ENCODE assay signal across 20 cellular contexts in genomic region chr9:94725293-94725692, GRCh38. TPM values are rescaled to one million over a fixed set of nuclear protein-coding genes. Genes with fewer than 3 reads are reported as not detected.
DNase-seq lines count a peak whose midpoint lies in the region; ATAC-seq, FAIRE-seq and TF ChIP-seq lines count a peak whose summit lies in the region.
"Had no signal": no experiment of that assay in that cellular context is flagged by ENCODE, and none has a peak within 500 bp of the region (broad histone marks: within the 10 kb centered on the region; RNA-seq: fewer than 3 reads in every experiment).

No MANE protein-coding gene starts in this region.

- H3K4me1 ChIP-seq in HepG2 (ENCODE audit: insufficient read depth, low read length) (peaks cover 57% of the 10 kb centered on the region), right lobe of liver (peaks cover 0 to 6% (median 0%) of the 10 kb centered on the region in 4 donors)
- H3K4me1 ChIP-seq: Caco-2 had no signal

- peak overlapping the region in 2 of 3 donors; percentile 17 to 91 for H3K4me3 Mint-ChIP-seq in T-cell
- peak overlapping the region; percentile 32 for H3K4me3 Mint-ChIP-seq in mesothelial cell of epicardium

- no peaks in the 10 kb centered on the region; the same call in 1 of the 2 replicates for H4K20me1 ChIP-seq in HepG2 (ENCODE audit: insufficient read depth, low read length)

- CTCF ChIA-PET in HepG2 (lab: Yijun Ruan, JAX; ENCODE audit: low intra/inter-chr PET ratio, low total read pairs) = no interaction called here
- CTCF ChIA-PET in T-cell (lab: Charles Lee) = no interaction called here

- no peak overlapping the region for H3K27ac ChIP-seq in HepG2 (ENCODE audit: extremely low read length, insufficient read depth, low read length)
- H3K27ac ChIP-seq in right lobe of liver = no peak overlapping the region

- 77% methylated on average over 3 of the region's 3 CpGs for WGBS in HepG2 (ENCODE audit: low lambda C conversion rate)
- 80% methylated on average over 2 of the region's 3 CpGs for WGBS in right lobe of liver (ENCODE audit: insufficient coverage, low coverage, low lambda C conversion rate, missing lambda C conversion rate)

- H3K4me2 ChIP-seq in HepG2 (ENCODE audit: low read depth, low read length) = peak overlapping the region; percentile 37; the same call in 1 of the 2 replicates

- H3K27me3 Mint-ChIP-seq in T-cell (peaks cover 0 to 2% of the 10 kb centered on the region in 2 donors), mesothelial cell of epicardium (ENCODE audit: low read depth) (no peaks in the 10 kb centered on the region)
- H3K27me3 Mint-ChIP-seq: activated CD8-positive, alpha-beta T cell treated with anti-CD3 and anti-CD28 coated beads for 36 hours; effector memory CD8-positive, alpha-beta T cell had no signal

- no peaks in the 10 kb centered on the region for H3K9me3 Mint-ChIP-seq in T-cell
- H3K9me3 Mint-ChIP-seq in mesothelial cell of epicardium = peaks cover 8% of the 10 kb centered on the region
- H3K9me3 Mint-ChIP-seq: activated CD8-positive, alpha-beta T cell treated with anti-CD3 and anti-CD28 coated beads for 36 hours; activated T-helper 1 cell treated with anti-CD3 and anti-CD28 coated beads, Interleukin-12 subunit alpha, Interleukin-12 subunit beta, Interleukin-2, Interleukin-4 antibody, amounts not matched to agents 30 ng/mL and 10 ng/mL and 1 ng/mL, durations not matched to agents 14 hours and 24 hours and 36 hours; effector memory CD8-positive, alpha-beta T cell had no signal

- TF ChIP-seq POLR2A in HepG2 (IDR thresholded peaks at IDR 0.05; ENCODE audit: insufficient read depth in 1 of 2, low read depth in 2 of 2, low read length in 2 of 2) = no peak
- no peak for TF ChIP-seq POLR2A in right lobe of liver (IDR thresholded peaks at IDR 0.05)

- in situ Hi-C loops in HepG2 (cut with HindIII; ENCODE audit: extremely low pct_ligation_motif_present, low pct_unique_long_range_greater_than_20kb) = no loop called here
- in situ Hi-C loops in ACHN (cut with HindIII; ENCODE audit: low pct_ligation_motif_present, low pct_unique_long_range_greater_than_20kb, low sequenced_read_pairs) = no loop called here

- intact Hi-C loops in HepG2 (cut with micrococcal nuclease; ENCODE audit: unreplicated experiment) = loop anchor here (5.0 to 10.0 kb wide), 2 partner anchors 33 to 130 kb away; no protein-coding TSS in a partner anchor
- intact Hi-C loops in right lobe of liver (cut with DNase I) = no loop called here

- ATAC-seq in HepG2 (no peak), right lobe of liver (no peak), T-cell (replicated peaks in 1 of 4) (no peak), HG03342 (IDR thresholded peaks at IDR 0.05; ENCODE audit: unreplicated experiment) (no peak)
- ATAC-seq: activated CD8-positive, alpha-beta T cell treated with anti-CD3 and anti-CD28 coated beads for 36 hours; effector memory CD8-positive, alpha-beta T cell had no signal

- TF ChIP-seq RAD21 in HepG2 (CRISPR knock-in tag; IDR thresholded peaks at IDR 0.05) = no peak

- DNase-seq in HepG2 (ENCODE audit: low spot score) (no peak), right lobe of liver (no peak), T-cell (no peak), mesothelial cell of epicardium (ENCODE audit: low spot score in 2 of 2, unreplicated experiment in 2 of 2) (no peak), ACHN (no peak), OCI-M1 (lab: John Stamatoyannopoulos, UW) (no peak), islet precursor cell (no peak)
- DNase-seq: activated CD8-positive, alpha-beta T cell treated with anti-CD3 and anti-CD28 coated beads for 36 hours; Caco-2; cerebellar nuclear complex; effector memory CD8-positive, alpha-beta T cell; midbrain; NCI-H2171; NCI-H82; occipital lobe; RPMI8226 had no signal

- no peak for FAIRE-seq in HepG2 (lab: Jason Lieb, UNC)

- H3K36me3 Mint-ChIP-seq in T-cell (no peaks in the 10 kb centered on the region), mesothelial cell of epicardium (no peaks in the 10 kb centered on the region)

- H3K27ac Mint-ChIP-seq in T-cell = no peak overlapping the region
- peak overlapping the region; percentile 3 for H3K27ac Mint-ChIP-seq in mesothelial cell of epicardium

- H3K9me3 ChIP-seq in HepG2 (ENCODE audit: low read length) = peaks cover 5% of the 10 kb centered on the region; the same call in 1 of the 2 replicates
- H3K9me3 ChIP-seq in right lobe of liver = no peaks in the 10 kb centered on the region
- H3K9me3 ChIP-seq: Caco-2, HAP-1, vagina had no signal

- H3K36me3 ChIP-seq in HepG2 (replicated peaks in 1 of 2; ENCODE audit: control insufficient read depth in 1 of 2, insufficient read depth in 2 of 2, low read length in 2 of 2) = no peaks in the 10 kb centered on the region
- no peaks in the 10 kb centered on the region for H3K36me3 ChIP-seq in right lobe of liver
- H3K36me3 ChIP-seq: HAP-1, vagina had no signal

- no peak overlapping the region for H3K9ac ChIP-seq in HepG2 (ENCODE audit: insufficient read depth, low read depth, low read length)

- POLR2A ChIA-PET in HepG2 (lab: Yijun Ruan, JAX) (no interaction called here), T-cell (lab: Charles Lee) (no interaction called here)

- H3K79me2 ChIP-seq in HepG2 (ENCODE audit: insufficient read depth, low read length) = peaks cover 17% of the 10 kb centered on the region

- no peak for TF ChIP-seq CTCF in HepG2 (CRISPR knock-in tag; IDR thresholded peaks at IDR 0.05)
- TF ChIP-seq CTCF in right lobe of liver (IDR thresholded peaks at IDR 0.05) = no peak
- no peak for TF ChIP-seq CTCF in mesothelial cell of epicardium (IDR thresholded peaks at IDR 0.05; ENCODE audit: unreplicated experiment)

- H3K27me3 ChIP-seq in HepG2 (ENCODE audit: control insufficient read depth in 1 of 2, insufficient read depth in 2 of 2, low read length in 2 of 2) = no peaks in the 10 kb centered on the region; a peak in 1 of 5 replicates
- H3K27me3 ChIP-seq in right lobe of liver = no peaks in the 10 kb centered on the region
- H3K27me3 ChIP-seq: vagina had no signal

- TF ChIP-seq EP300 in HepG2 (IDR thresholded peaks at IDR 0.05; ENCODE audit: low read depth in 2 of 2, low read length in 2 of 2) = no peak
- no peak for TF ChIP-seq EP300 in HepG2 (CRISPR knock-in tag; IDR thresholded peaks at IDR 0.05; ENCODE audit: borderline replicate concordance)

- no peak overlapping the region for H3K4me3 ChIP-seq in HepG2 (replicated peaks in 1 of 3; ENCODE audit: insufficient read depth in 1 of 3, low read depth in 2 of 3, low read length in 3 of 3)
- no peak overlapping the region for H3K4me3 ChIP-seq in right lobe of liver

- BruUV-seq in HepG2 (replicated peaks; lab: Mats Ljungman, UMichigan) = no TSS peak

- H2AFZ ChIP-seq in HepG2 (ENCODE audit: low read length) = peak overlapping the region; percentile 71

- H3K4me1 Mint-ChIP-seq in T-cell (peaks cover 13 to 21% (median 21%) of the 10 kb centered on the region in 3 donors), mesothelial cell of epicardium (peaks cover 9% of the 10 kb centered on the region)

TF ChIP-seq in HepG2, 621 proteins besides CTCF, POLR2A, EP300 and RAD21 (continues in another document):
- TF ChIP-seq ZSCAN25 (CRISPR knock-in tag; IDR thresholded peaks at IDR 0.05) = no peak
- no peak for TF ChIP-seq MAZ (IDR thresholded peaks at IDR 0.05; ENCODE audit: borderline replicate concordance, low read depth, low read length)
- TF ChIP-seq MAZ (CRISPR knock-in tag; IDR thresholded peaks at IDR 0.05; ENCODE audit: low read depth) = no peak
- TF ChIP-seq ZNF75D (CRISPR knock-in tag; IDR thresholded peaks at IDR 0.05; ENCODE audit: borderline replicate concordance) = no peak
- TF ChIP-seq ZNF121 (CRISPR knock-in tag; IDR thresholded peaks at IDR 0.05) = no peak
- no peak for TF ChIP-seq ZNF331 (CRISPR knock-in tag; IDR thresholded peaks at IDR 0.05)
- TF ChIP-seq, protein P1, sequence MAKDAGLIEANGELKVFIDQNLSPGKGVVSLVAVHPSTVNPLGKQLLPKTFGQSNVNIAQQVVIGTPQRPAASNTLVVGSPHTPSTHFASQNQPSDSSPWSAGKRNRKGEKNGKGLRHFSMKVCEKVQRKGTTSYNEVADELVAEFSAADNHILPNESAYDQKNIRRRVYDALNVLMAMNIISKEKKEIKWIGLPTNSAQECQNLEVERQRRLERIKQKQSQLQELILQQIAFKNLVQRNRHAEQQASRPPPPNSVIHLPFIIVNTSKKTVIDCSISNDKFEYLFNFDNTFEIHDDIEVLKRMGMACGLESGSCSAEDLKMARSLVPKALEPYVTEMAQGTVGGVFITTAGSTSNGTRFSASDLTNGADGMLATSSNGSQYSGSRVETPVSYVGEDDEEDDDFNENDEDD (CRISPR knock-in tag; IDR thresholded peaks at IDR 0.05; ENCODE audit: borderline replicate concordance) = no peak

RNA-seq across cellular contexts. Expression of gene AOPEP, which starts 1.2 kb away (rescaled TPM):
- total RNA-seq in HepG2 (2016; rRNA removed; fragmentation: Illumina TruSeq; extraction: Trizol) (32.8 and 41.6 TPM in 2 replicates), right lobe of liver (100 to 1,000 TPM in 1 of 6 experiments, 10 to 100 TPM in 5; 36.6 to 110 (median 63.3) TPM), T-cell (10 to 100 TPM; 10.4 to 14.8 (median 11.3) TPM), mesothelial cell of epicardium (56.3 to 63.0 TPM (median 61.4 TPM) in 3 replicates)
- 123 and 126 TPM in 2 replicates for total RNA-seq in HepG2 (2016; cell fraction: cytosol; rRNA removed; fragmentation: Illumina TruSeq; extraction: Trizol; ENCODE audit: low read depth)
- 32.0 and 42.2 TPM in 2 replicates for total RNA-seq in HepG2 (2016; cell fraction: insoluble cytoplasmic fraction; rRNA removed; fragmentation: Illumina TruSeq; extraction: Trizol)
- 97.8 and 104 TPM in 2 replicates for total RNA-seq in HepG2 (2016; cell fraction: membrane; rRNA removed; fragmentation: Illumina TruSeq; extraction: Trizol)
- 73.7 and 78.3 TPM in 2 replicates for total RNA-seq in HepG2 (2016; cell fraction: nucleus; rRNA removed; fragmentation: Illumina TruSeq; extraction: Trizol)
- polyA plus RNA-seq in HepG2 (2011; rRNA removed) = 21.7 and 22.2 TPM in 2 replicates
- polyA plus RNA-seq in HepG2 (2011; cell fraction: cytosol; rRNA removed) = 20.4 and 22.0 TPM in 2 replicates
- 39.3 and 43.4 TPM in 2 replicates for polyA plus RNA-seq in HepG2 (2011; cell fraction: nucleus; rRNA removed)
- 24.1 and 26.1 TPM in 2 replicates for polyA plus RNA-seq in HepG2 (2012)
- polyA plus RNA-seq in HepG2 (2016; cell fraction: cytosol; fragmentation: Illumina TruSeq; extraction: Trizol; ENCODE audit: low read depth) = 146 and 149 TPM in 2 replicates
- 35.6 and 38.6 TPM in 2 replicates for polyA plus RNA-seq in HepG2 (2016; cell fraction: insoluble cytoplasmic fraction; fragmentation: Illumina TruSeq; extraction: Trizol; ENCODE audit: low read depth)
- 101 TPM in 2 replicates for polyA plus RNA-seq in HepG2 (2016; cell fraction: membrane; fragmentation: Illumina TruSeq; extraction: Trizol; ENCODE audit: low read depth)
- polyA plus RNA-seq in HepG2 (2016; cell fraction: nucleus; fragmentation: Illumina TruSeq; extraction: Trizol; ENCODE audit: insufficient read depth, low read depth) = 45.0 and 46.7 TPM in 2 replicates
- polyA minus RNA-seq in HepG2 (2011; rRNA and poly(A)+ RNA removed; ENCODE audit: low replicate concordance) = 43.7 TPM in 2 replicates
- 8.5 and 9.2 TPM in 2 replicates for polyA minus RNA-seq in HepG2 (2011; cell fraction: cytosol; rRNA and poly(A)+ RNA removed)
- 186 and 194 TPM in 2 replicates for polyA minus RNA-seq in HepG2 (2011; cell fraction: nucleus; rRNA and poly(A)+ RNA removed)
